ENCODE assay signal across 7 cellular contexts in the genomic region with DNA sequence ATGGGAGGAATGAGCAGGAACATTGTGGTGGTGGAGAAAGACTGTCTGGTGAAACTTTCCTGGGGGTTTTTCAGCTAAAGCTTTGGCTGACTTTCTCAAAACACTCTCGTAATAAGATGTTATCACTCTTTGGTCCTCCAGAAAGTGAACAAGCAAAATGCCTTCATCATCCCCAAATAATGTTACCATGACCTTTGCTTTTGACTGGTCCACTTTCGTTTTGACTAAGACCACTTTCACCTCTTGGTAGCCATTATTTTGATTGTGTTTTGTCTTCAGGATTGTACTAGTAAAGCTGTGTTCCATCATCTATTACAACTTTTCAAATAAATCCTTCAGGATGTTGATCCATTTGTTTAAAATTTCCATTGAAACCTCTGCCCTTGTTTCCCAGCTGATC.
"Had no signal": no experiment of that assay in that cellular context is flagged by ENCODE, and none has a peak within 500 bp of the region (broad histone marks: within the 10 kb centered on the region; RNA-seq: fewer than 3 reads in every experiment).

No MANE protein-coding gene starts in this region.

- FAIRE-seq: G401.6, GM12891, GM12892, GM18507, GM19239 had no signal

- DNase-seq: GDM1, GF-D8 had no signal
